8 cellular contexts compared by ENCODE assay signal in genomic region chrX:40107291-40108083, GRCh38. TPM values are rescaled to one million over a fixed set of nuclear protein-coding genes. Genes with fewer than 3 reads are reported as not detected.
DNase-seq lines count a peak whose midpoint lies in the region; ATAC-seq and TF ChIP-seq lines count a peak whose summit lies in the region.

No MANE protein-coding gene starts in this region.

- no peak for TF ChIP-seq POLR2A in transverse colon (IDR thresholded peaks at IDR 0.05)

- peaks cover 5% of the 10 kb centered on the region for H3K4me1 Mint-ChIP-seq in memory B cell

- H3K27ac Mint-ChIP-seq in memory B cell = no peak overlapping the region

- H3K27me3 Mint-ChIP-seq in memory B cell = no peaks in the 10 kb centered on the region

- H3K9me3 Mint-ChIP-seq in memory B cell = no peaks in the 10 kb centered on the region

- H3K27ac ChIP-seq in colonic mucosa (peak overlapping the region; percentile 82), transverse colon (peak overlapping the region; percentile 91 to 96 (median 94))

- H3K9ac ChIP-seq in NT2/D1 (ENCODE audit: insufficient read length, low read depth) (peak overlapping the region; percentile 80), colonic mucosa (ENCODE audit: low read depth in 2 of 2, low read length in 2 of 2) (peak overlapping the region; percentile 63 to 74)

- H3K27me3 ChIP-seq in NT2/D1 (ENCODE audit: insufficient read depth, insufficient read length) (peaks cover 26% of the 10 kb centered on the region), colonic mucosa (peaks cover 48% of the 10 kb centered on the region), transverse colon (no peaks in the 10 kb centered on the region)

- ATAC-seq in memory B cell (ENCODE audit: low read depth) = no peak
- ATAC-seq in GM18517 (IDR thresholded peaks at IDR 0.05; ENCODE audit: unreplicated experiment) = no peak
- no peak for ATAC-seq in GM21786 (IDR thresholded peaks at IDR 0.05; ENCODE audit: unreplicated experiment)

- TF ChIP-seq EP300 in transverse colon (IDR thresholded peaks at IDR 0.05; ENCODE audit: low read depth) = no peak

- no peaks in the 10 kb centered on the region for H3K36me3 Mint-ChIP-seq in memory B cell

- WGBS in transverse colon (ENCODE audit: low coverage in 1 of 2), 2 donors = 31% methylated on average over 56 of the region's 68 CpGs; no CpG with 5 or more reads in 1 of the 2 donors

- intact Hi-C loops in colonic mucosa (cut with DNase I) (no loop called here), transverse colon (cut with DNase I; ENCODE audit: low total_unique reads) (no loop called here)

- DNase-seq in activated naive CD4-positive, alpha-beta T cell treated with Interleukin-2 at 50 U/mL for 16 hours = peak; percentile 16
- DNase-seq in activated naive CD4-positive, alpha-beta T cell (lab: John Stamatoyannopoulos, UW) = no peak
- DNase-seq in NT2/D1 (ENCODE audit: low read depth, low spot score) (no peak), colonic mucosa (peak; percentile 59), memory B cell (ENCODE audit: low spot score in 2 of 2) (peak in 1 of 2 donors; percentile 24), transverse colon (peak; percentile 72)

- no peaks in the 10 kb centered on the region for H3K9me3 ChIP-seq in NT2/D1 (ENCODE audit: insufficient read depth, low read length)
- no peaks in the 10 kb centered on the region for H3K9me3 ChIP-seq in colonic mucosa
- H3K9me3 ChIP-seq in transverse colon = no peaks in the 10 kb centered on the region

- H3K4me1 ChIP-seq in NT2/D1 (ENCODE audit: insufficient read depth, insufficient read length) (peaks cover 6% of the 10 kb centered on the region), colonic mucosa (peaks cover 12% of the 10 kb centered on the region), transverse colon (peaks cover 5 to 39% (median 28%) of the 10 kb centered on the region in 4 donors)

- H3K4me3 ChIP-seq in NT2/D1 (ENCODE audit: insufficient read length, low read depth) (peak overlapping the region; percentile 49), colonic mucosa (peak overlapping the region; percentile 45), transverse colon (peak overlapping the region in 3 of 4 donors; percentile 44 to 65 (median 50))

- in situ Hi-C loops in transverse colon (cut with MboI; ENCODE audit: low pct_ligation_motif_present in 1 of 4, low pct_unique_long_range_greater_than_20kb in 1 of 4, low sequenced_read_pairs in 3 of 4) = no loop called here

- peak overlapping the region; percentile 87 for H3K4me3 Mint-ChIP-seq in memory B cell

- H3K36me3 ChIP-seq in NT2/D1 (ENCODE audit: insufficient read depth, insufficient read length, low read length) (no peaks in the 10 kb centered on the region), colonic mucosa (no peaks in the 10 kb centered on the region), transverse colon (no peaks in the 10 kb centered on the region)

- TF ChIP-seq CTCF in colonic mucosa (IDR thresholded peaks at IDR 0.05) = no peak
- no peak for TF ChIP-seq CTCF in transverse colon (IDR thresholded peaks at IDR 0.05)

RNA-seq across cellular contexts. Expression of gene BCOR, which starts 9.7 kb away (rescaled TPM):
- total RNA-seq in colonic mucosa (10 to 100 TPM; 18.3 to 21.3 TPM), transverse colon (10 to 100 TPM; 17.9 to 27.8 (median 20.4) TPM)

Comparison
In these comparisons a context has a peak if more than half of its experiments do, and no peak if none do; other contexts are left out.
1. DNase-seq: peak in activated naive CD4-positive, alpha-beta T cell treated with Interleukin-2 at 50 U/mL for 16 hours (single experiment), colonic mucosa (single experiment) and transverse colon (single experiment); none in activated naive CD4-positive, alpha-beta T cell (0 of 4) and NT2/D1 (single experiment).
2. Peak in every context shown above with its lines, with median percentiles within 50 percentile points of each other: H3K4me3 ChIP-seq.